In the genomic region with DNA sequence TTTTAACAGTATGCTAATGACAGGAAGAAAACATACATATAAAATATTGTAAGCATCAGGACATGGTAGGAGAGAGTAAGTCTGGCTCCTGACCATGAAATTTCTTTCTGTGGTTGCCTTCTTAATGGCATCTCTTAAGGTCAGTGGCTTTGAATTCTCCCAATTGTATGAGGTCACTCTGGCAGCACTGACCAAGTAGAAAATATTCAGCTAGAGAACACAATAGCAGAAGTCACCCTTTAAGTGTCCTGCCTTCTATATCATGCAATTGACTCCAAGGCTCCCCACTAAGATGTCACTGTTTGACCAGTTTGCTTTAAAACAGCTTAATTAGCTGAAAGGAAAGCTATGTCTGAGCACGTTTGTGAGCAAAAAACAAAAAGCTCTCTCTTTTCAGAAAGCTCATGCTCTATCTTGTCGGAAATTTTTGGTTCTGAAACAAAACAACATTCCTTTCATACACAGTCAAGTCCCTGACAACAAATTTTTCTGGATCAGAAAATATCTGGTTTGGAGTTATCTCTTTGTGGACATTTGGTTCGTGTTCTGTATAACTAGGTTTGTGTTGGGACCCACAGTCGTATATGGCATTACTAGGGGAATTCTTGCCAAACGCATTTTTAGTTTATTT, we compare ENCODE assay signal across 21 cellular contexts.
DNase-seq lines count a peak whose midpoint lies in the region; ATAC-seq, FAIRE-seq and TF ChIP-seq lines count a peak whose summit lies in the region.
"Had no signal": no experiment of that assay in that cellular context is flagged by ENCODE, and none has a peak within 500 bp of the region (broad histone marks: within the 10 kb centered on the region; RNA-seq: fewer than 3 reads in every experiment).

No MANE protein-coding gene starts in this region.

- ATAC-seq in GM21447 (IDR thresholded peaks at IDR 0.05; ENCODE audit: unreplicated experiment) (no peak), GM21515 (IDR thresholded peaks at IDR 0.05; ENCODE audit: unreplicated experiment) (no peak), HG03342 (IDR thresholded peaks at IDR 0.05; ENCODE audit: unreplicated experiment) (no peak)
- ATAC-seq: esophagus mucosa, Panc1 had no signal

- no peaks in the 10 kb centered on the region for H3K9me3 Mint-ChIP-seq in glutamatergic neuron (ENCODE audit: unreplicated experiment)
- H3K9me3 Mint-ChIP-seq: dendritic cell treated with granulocyte-macrophage colony-stimulating factor and Interleukin-4, amounts not matched to agents 40 ng/mL and 50 ng/mL, for 4 days had no signal

- peaks cover 0 to 14% of the 10 kb centered on the region in 2 donors for H3K4me1 ChIP-seq in neuronal stem cell (ENCODE audit: control insufficient read depth in 2 of 2, insufficient read depth in 1 of 2, low read depth in 1 of 2, low read length in 2 of 2)
- H3K4me1 ChIP-seq: ascending aorta had no signal

- H2AK5ac ChIP-seq in neuronal stem cell (ENCODE audit: low read depth, low read length) = no peak overlapping the region

- no peak overlapping the region for H2AFZ ChIP-seq in neuronal stem cell (ENCODE audit: low read length)

- WGBS in neuronal stem cell (ENCODE audit: extremely low coverage in 2 of 2, insufficient read length in 2 of 2, insufficient replicate concordance in 1 of 2), 2 donors = no CpG with 5 or more reads among the region's 5 CpGs

- H3K4ac ChIP-seq in neuronal stem cell (ENCODE audit: low read length) = no peak overlapping the region

- DNase-seq in GM12892 (ENCODE audit: insufficient read length) (no peak), astrocyte of the hippocampus (ENCODE audit: low read depth, low spot score) (peak; percentile 29), glutamatergic neuron (no peak), neuronal stem cell (ENCODE audit: low spot score) (peak; percentile 57), NCI-H226 (no peak)
- DNase-seq: activated CD4-positive, alpha-beta T cell treated with anti-CD3 and anti-CD28 coated beads, Interleukin-2, amount 50 U/mL, for 4 hours; GOT3; islet precursor cell; MG63; NCI-H1436 treated with DMSO at 0.1 percent for 48 hours; nucleus accumbens; stimulated activated CD4-positive, alpha-beta T cell treated with anti-CD3 and anti-CD28 coated beads, Interleukin-2, amount 100 ng/mL, for 48 hours had no signal

- H3K79me1 ChIP-seq in neuronal stem cell (ENCODE audit: low read depth, low read length) = no peaks in the 10 kb centered on the region

- H3K9me3 ChIP-seq in neuronal stem cell (replicated peaks in 1 of 2; ENCODE audit: control insufficient read depth in 2 of 2, insufficient read depth in 1 of 2, low read depth in 1 of 2, low read length in 2 of 2) = no peaks in the 10 kb centered on the region
- H3K9me3 ChIP-seq: ascending aorta, MG63, vagina had no signal

- no peak overlapping the region for H3K27ac ChIP-seq in neuronal stem cell (replicated peaks; ENCODE audit: low read length)
- H3K27ac ChIP-seq: ascending aorta, vagina had no signal

- no peak for TF ChIP-seq POLR2A in GM12892 (IDR thresholded peaks at IDR 0.05; ENCODE audit: low read depth, low read length)

- H2BK15ac ChIP-seq in neuronal stem cell (ENCODE audit: low read length) = no peak overlapping the region

- no peak overlapping the region for H3K4me3 Mint-ChIP-seq in glutamatergic neuron (ENCODE audit: unreplicated experiment)
- H3K4me3 Mint-ChIP-seq: dendritic cell treated with granulocyte-macrophage colony-stimulating factor and Interleukin-4, amounts not matched to agents 40 ng/mL and 50 ng/mL, for 4 days had no signal

- peak overlapping the region; percentile 43 for H3K27ac Mint-ChIP-seq in glutamatergic neuron (ENCODE audit: unreplicated experiment)
- H3K27ac Mint-ChIP-seq: dendritic cell treated with granulocyte-macrophage colony-stimulating factor and Interleukin-4, amounts not matched to agents 40 ng/mL and 50 ng/mL, for 4 days had no signal

- no peaks in the 10 kb centered on the region for H3K36me3 Mint-ChIP-seq in glutamatergic neuron (ENCODE audit: unreplicated experiment)

- H4K91ac ChIP-seq in neuronal stem cell (ENCODE audit: low read depth, low read length, poor library complexity) = no peak overlapping the region

- no peak overlapping the region for H2BK5ac ChIP-seq in neuronal stem cell (ENCODE audit: low read length)

- H3K27me3 Mint-ChIP-seq in glutamatergic neuron (ENCODE audit: unreplicated experiment) = no peaks in the 10 kb centered on the region

- H2BK12ac ChIP-seq in neuronal stem cell (ENCODE audit: low read length) = no peak overlapping the region

- H3K18ac ChIP-seq in neuronal stem cell (ENCODE audit: low read length) = no peak overlapping the region

- TF ChIP-seq CTCF in glutamatergic neuron (IDR thresholded peaks at IDR 0.05; ENCODE audit: partially characterized antibody, unreplicated experiment) = no peak

- H3K36me3 ChIP-seq in neuronal stem cell (replicated peaks in 1 of 2; ENCODE audit: control insufficient read depth in 2 of 2, insufficient read depth in 2 of 2, low read length in 2 of 2) = no peaks in the 10 kb centered on the region
- H3K36me3 ChIP-seq: ascending aorta, MG63, vagina had no signal

- peaks cover under 1 to 85% (median 9%) of the 10 kb centered on the region in 3 experiments for H3K27me3 ChIP-seq in neuronal stem cell (ENCODE audit: control insufficient read depth in 3 of 3, insufficient read depth in 3 of 3, low read depth in 1 of 3, low read length in 3 of 3)
- H3K27me3 ChIP-seq: ascending aorta, MG63, vagina had no signal

- peak; percentile 21 for FAIRE-seq in GM12892 (lab: Jason Lieb, UNC)
- FAIRE-seq: GM18507 had no signal

- H3K14ac ChIP-seq in neuronal stem cell (ENCODE audit: low read length) = no peak overlapping the region

- H3K23ac ChIP-seq in neuronal stem cell (ENCODE audit: low read depth, low read length, poor library complexity) = no peak overlapping the region

- peaks cover 34% of the 10 kb centered on the region for H3K4me1 Mint-ChIP-seq in glutamatergic neuron (ENCODE audit: low read depth, unreplicated experiment)

- no peak overlapping the region for H3K9ac ChIP-seq in neuronal stem cell (ENCODE audit: low read depth, low read length, poor library complexity)

- H3K4me3 ChIP-seq in neuronal stem cell (ENCODE audit: low read length in 2 of 2) = no peak overlapping the region
- H3K4me3 ChIP-seq: ascending aorta, MG63, vagina had no signal

- no peak overlapping the region for H4K8ac ChIP-seq in neuronal stem cell (ENCODE audit: low read depth, low read length)

- H2BK120ac ChIP-seq in neuronal stem cell (ENCODE audit: low read depth, low read length) = no peak overlapping the region

- no peak overlapping the region for H3K4me2 ChIP-seq in neuronal stem cell (ENCODE audit: insufficient read depth, low read length, poor library complexity, severe bottlenecking)

Comparison
In these comparisons a context has a peak if more than half of its experiments do, and no peak if none do; other contexts are left out.
1. DNase-seq: peak in astrocyte of the hippocampus (single experiment) and neuronal stem cell (single experiment); none in GM12892 (single experiment), glutamatergic neuron (single experiment) and NCI-H226 (single experiment).